In genomic region chr6:10526156-10526555, GRCh38 we compare ENCODE assay signal across 13 cellular contexts. TPM values are rescaled to one million over a fixed set of nuclear protein-coding genes. Genes with fewer than 3 reads are reported as not detected.
DNase-seq lines count a peak whose midpoint lies in the region; ATAC-seq, FAIRE-seq and TF ChIP-seq lines count a peak whose summit lies in the region.
"Had no signal": no experiment of that assay in that cellular context is flagged by ENCODE, and none has a peak within 500 bp of the region (broad histone marks: within the 10 kb centered on the region; RNA-seq: fewer than 3 reads in every experiment).

No MANE protein-coding gene starts in this region.

- intact Hi-C loops in A673 (cut with micrococcal nuclease; ENCODE audit: unreplicated experiment) = no loop called here
- intact Hi-C loops in dorsolateral prefrontal cortex (cut with DNase I) = no loop called here
- intact Hi-C loops in pancreas (cut with DNase I) = no loop called here

- no peaks in the 10 kb centered on the region for H3K27me3 Mint-ChIP-seq in mesothelial cell of epicardium (ENCODE audit: low read depth)

- no peak for FAIRE-seq in pancreas (lab: Jason Lieb, UNC)
- FAIRE-seq: frontal cortex had no signal

- no peaks in the 10 kb centered on the region for H3K36me3 ChIP-seq in A673 (ENCODE audit: insufficient read depth, low read length, poor library complexity, severe bottlenecking)
- no peaks in the 10 kb centered on the region for H3K36me3 ChIP-seq in pancreas
- H3K36me3 ChIP-seq: neutrophil had no signal

- no peaks in the 10 kb centered on the region for H3K9me3 Mint-ChIP-seq in mesothelial cell of epicardium

- peak; percentile 51 for DNase-seq in A673 (ENCODE audit: low spot score)
- DNase-seq in HT1080 (ENCODE audit: low read depth) = peak; percentile 43
- peak; percentile 95 to 96 for DNase-seq in dermis microvascular lymphatic vessel endothelial cell (ENCODE audit: low read depth in 2 of 2)
- no peak for DNase-seq in mesothelial cell of epicardium (ENCODE audit: low spot score in 2 of 2, unreplicated experiment in 2 of 2)
- DNase-seq in dorsolateral prefrontal cortex = no peak
- DNase-seq in GOT3 (lab: John Stamatoyannopoulos, UW) = no peak
- DNase-seq in NCI-H524 (lab: John Stamatoyannopoulos, UW) = no peak
- DNase-seq in pancreas = no peak
- DNase-seq: cerebellar nuclear complex, NCI-H1694, sigmoid colon had no signal

- peaks cover 43% of the 10 kb centered on the region for H3K4me1 Mint-ChIP-seq in mesothelial cell of epicardium

- no peak for ATAC-seq in pancreas

- H3K27ac ChIP-seq in A673 (ENCODE audit: low read depth, low read length, poor library complexity, severe bottlenecking) (no peak overlapping the region), dorsolateral prefrontal cortex (no peak overlapping the region), pancreas (no peak overlapping the region)
- H3K27ac ChIP-seq: neutrophil had no signal

- peak overlapping the region; percentile 32 for H3K27ac Mint-ChIP-seq in mesothelial cell of epicardium

- H3K4me1 ChIP-seq in A673 (ENCODE audit: insufficient read depth, low read length, poor library complexity, severe bottlenecking) (no peaks in the 10 kb centered on the region), pancreas (peaks cover 0 to 4% (median 0%) of the 10 kb centered on the region in 3 donors)

- no peaks in the 10 kb centered on the region for H3K9me3 ChIP-seq in A673 (ENCODE audit: low read depth, low read length, poor library complexity, severe bottlenecking)
- no peaks in the 10 kb centered on the region for H3K9me3 ChIP-seq in pancreas
- H3K9me3 ChIP-seq: neutrophil, sigmoid colon had no signal

- H3K4me3 ChIP-seq in A673 (ENCODE audit: low read depth, low read length, poor library complexity, severe bottlenecking) (no peak overlapping the region), dorsolateral prefrontal cortex (no peak overlapping the region), pancreas (no peak overlapping the region)
- H3K4me3 ChIP-seq: sigmoid colon had no signal

- TF ChIP-seq CTCF in A673 (conservative IDR thresholded peaks at IDR 0.05; ENCODE audit: low read depth, low read length) (no peak), mesothelial cell of epicardium (IDR thresholded peaks at IDR 0.05; ENCODE audit: unreplicated experiment) (no peak), dorsolateral prefrontal cortex (IDR thresholded peaks at IDR 0.05 in 54 of 56, conservative IDR thresholded peaks at IDR 0.05 in 2 of 56; ENCODE audit: low read depth in 1 of 56, partially characterized antibody in 56 of 56) (no peak), pancreas (IDR thresholded peaks at IDR 0.05) (no peak)

- peaks cover 17% of the 10 kb centered on the region for H3K36me3 Mint-ChIP-seq in mesothelial cell of epicardium

- H3K27me3 ChIP-seq in A673 (replicated peaks; ENCODE audit: insufficient read depth, low read depth, low read length, poor library complexity) (no peaks in the 10 kb centered on the region), dorsolateral prefrontal cortex (peaks cover 0 to 5% (median 0%) of the 10 kb centered on the region in 45 donors), pancreas (no peaks in the 10 kb centered on the region)
- H3K27me3 ChIP-seq: sigmoid colon had no signal

- CTCF ChIA-PET in A673 (lab: Charles Lee) = no interaction called here

- BruUV-seq in A673 (replicated peaks; lab: Mats Ljungman, UMichigan) = no TSS peak

- WGBS in pancreas, 2 donors = 77 to 87% methylated on average over 6 of the region's 6 CpGs

- POLR2A ChIA-PET in A673 (lab: Charles Lee; ENCODE audit: low non-redundant PET) = interaction anchor here (0.6 kb wide), 1 partner anchor 168 kb away, joined by 4 read pairs; the partner anchor contains the start of genes C6orf52 and PAK1IP1

- H3K4me3 Mint-ChIP-seq in mesothelial cell of epicardium = no peak overlapping the region

RNA-seq across cellular contexts. Expression of gene GCNT2, which starts 5.0 kb away (rescaled TPM):
- 0.28 and 0.70 TPM in 2 replicates for total RNA-seq in A673 (2021)
- total RNA-seq in HT1080 (2014; rRNA removed; shearing (Covaris generic)) = 6.4 and 7.3 TPM in 2 replicates
- polyA plus RNA-seq in HT1080 (2015; cell fraction: cytosol; rRNA removed) = 4.4 and 4.9 TPM in 2 replicates
- 4.2 and 11.5 TPM in 2 replicates for polyA plus RNA-seq in HT1080 (2015; cell fraction: nucleus; rRNA removed)
- 46.5 and 57.8 TPM in 2 replicates for total RNA-seq in dermis microvascular lymphatic vessel endothelial cell
- total RNA-seq in mesothelial cell of epicardium = 29.3 to 35.0 TPM (median 32.2 TPM) in 3 replicates
- 1 to 10 TPM; 1.4 to 8.0 (median 3.3) TPM for total RNA-seq in dorsolateral prefrontal cortex
- total RNA-seq in pancreas = 1 to 10 TPM; 1.5 to 8.3 (median 2.8) TPM
- polyA plus RNA-seq in pancreas = 1 to 10 TPM in 1 of 2 donors, under 1 TPM in 1; 0.91 to 1.5 TPM

Comparison
In these comparisons a context has a peak if more than half of its experiments do, and no peak if none do; other contexts are left out.
1. DNase-seq: peak in A673 (single experiment), HT1080 (single experiment) and dermis microvascular lymphatic vessel endothelial cell (2 of 2); none in mesothelial cell of epicardium (0 of 2), dorsolateral prefrontal cortex (0 of 10), GOT3 (single experiment), NCI-H524 (0 of 2) and pancreas (0 of 6).